In genomic region chr6:101114703-101115102, GRCh38 we compare ENCODE assay signal across 9 cellular contexts.
DNase-seq lines count a peak whose midpoint lies in the region; ATAC-seq, FAIRE-seq and TF ChIP-seq lines count a peak whose summit lies in the region.
"Had no signal": no experiment of that assay in that cellular context is flagged by ENCODE, and none has a peak within 500 bp of the region (broad histone marks: within the 10 kb centered on the region; RNA-seq: fewer than 3 reads in every experiment).

No MANE protein-coding gene starts in this region.

- H3K4me3 Mint-ChIP-seq in brain = no peak overlapping the region
- no peak overlapping the region for H3K4me3 Mint-ChIP-seq in activated CD8-positive, alpha-beta memory T cell treated with anti-CD3 and anti-CD28 coated beads, Interleukin-2, amount 10 ng/mL, durations not matched to agents 7 days and 5 days
- H3K4me3 Mint-ChIP-seq: memory B cell had no signal

- TF ChIP-seq POLR2A in GM12892 (IDR thresholded peaks at IDR 0.05; ENCODE audit: low read depth, low read length) = no peak

- no peaks in the 10 kb centered on the region for H3K36me3 Mint-ChIP-seq in brain
- no peaks in the 10 kb centered on the region for H3K36me3 Mint-ChIP-seq in activated CD8-positive, alpha-beta memory T cell treated with anti-CD3 and anti-CD28 coated beads, Interleukin-2, amount 10 ng/mL, durations not matched to agents 7 days and 5 days
- H3K36me3 Mint-ChIP-seq: memory B cell had no signal

- H3K4me1 ChIP-seq in lower lobe of right lung = no peaks in the 10 kb centered on the region

- peaks cover 18% of the 10 kb centered on the region for H3K4me1 Mint-ChIP-seq in brain
- H3K4me1 Mint-ChIP-seq in activated CD8-positive, alpha-beta memory T cell treated with anti-CD3 and anti-CD28 coated beads, Interleukin-2, amount 10 ng/mL, durations not matched to agents 7 days and 5 days = no peaks in the 10 kb centered on the region
- H3K4me1 Mint-ChIP-seq: memory B cell had no signal

- CTCF ChIA-PET in activated CD8-positive, alpha-beta memory T cell treated with anti-CD3 and anti-CD28 coated beads, Interleukin-2, amount 10 ng/mL, durations not matched to agents 7 days and 5 days (lab: Charles Lee) = no interaction called here

- ATAC-seq in HG03354 (IDR thresholded peaks at IDR 0.05; ENCODE audit: poor library complexity, severe bottlenecking, unreplicated experiment) (peak; percentile 68), lower lobe of right lung (no peak)
- no peak for ATAC-seq in activated CD8-positive, alpha-beta memory T cell treated with anti-CD3 and anti-CD28 coated beads, Interleukin-2, amount 10 ng/mL, durations not matched to agents 7 days and 5 days

- H3K27ac ChIP-seq in lower lobe of right lung = no peak overlapping the region

- H3K9me3 ChIP-seq in lower lobe of right lung = no peaks in the 10 kb centered on the region

- FAIRE-seq in GM12892 (lab: Jason Lieb, UNC) = no peak

- intact Hi-C loops in lower lobe of right lung (cut with DNase I) = no loop called here

- H3K4me3 ChIP-seq in GM06990 (replicated peaks; ENCODE audit: low read depth, low read length) = no peak overlapping the region
- H3K4me3 ChIP-seq in lower lobe of right lung = no peak overlapping the region

- no peak overlapping the region for H3K27ac Mint-ChIP-seq in brain
- no peak overlapping the region for H3K27ac Mint-ChIP-seq in activated CD8-positive, alpha-beta memory T cell treated with anti-CD3 and anti-CD28 coated beads, Interleukin-2, amount 10 ng/mL, durations not matched to agents 7 days and 5 days
- H3K27ac Mint-ChIP-seq: memory B cell had no signal

- H3K9me3 Mint-ChIP-seq in brain = no peaks in the 10 kb centered on the region
- H3K9me3 Mint-ChIP-seq in activated CD8-positive, alpha-beta memory T cell treated with anti-CD3 and anti-CD28 coated beads, Interleukin-2, amount 10 ng/mL, durations not matched to agents 7 days and 5 days (ENCODE audit: low read depth) = no peaks in the 10 kb centered on the region
- H3K9me3 Mint-ChIP-seq: memory B cell had no signal

- DNase-seq in GM06990 (ENCODE audit: extremely low read depth, insufficient read length) (no peak), NCI-H345 (lab: John Stamatoyannopoulos, UW) (peak; percentile 71), lower lobe of right lung (no peak), GM12892 (ENCODE audit: insufficient read length) (no peak)
- DNase-seq in activated CD8-positive, alpha-beta memory T cell treated with anti-CD3 and anti-CD28 coated beads, Interleukin-2, amount 10 ng/mL, durations not matched to agents 7 days and 5 days = no peak
- DNase-seq in effector CD8-positive, alpha-beta T cell (lab: John Stamatoyannopoulos, UW) = no peak

- H3K36me3 ChIP-seq in GM06990 (ENCODE audit: control insufficient read depth, insufficient read depth, low read length) = no peaks in the 10 kb centered on the region
- no peaks in the 10 kb centered on the region for H3K36me3 ChIP-seq in lower lobe of right lung

- H3K27me3 ChIP-seq in GM06990 (replicated peaks; ENCODE audit: control insufficient read depth, insufficient read depth, low read length) (no peaks in the 10 kb centered on the region), lower lobe of right lung (ENCODE audit: low read depth) (no peaks in the 10 kb centered on the region)

- H3K27me3 Mint-ChIP-seq in brain = peaks cover 4% of the 10 kb centered on the region
- H3K27me3 Mint-ChIP-seq in activated CD8-positive, alpha-beta memory T cell treated with anti-CD3 and anti-CD28 coated beads, Interleukin-2, amount 10 ng/mL, durations not matched to agents 7 days and 5 days = no peaks in the 10 kb centered on the region
- H3K27me3 Mint-ChIP-seq: memory B cell had no signal

- TF ChIP-seq CTCF in GM06990 (IDR thresholded peaks at IDR 0.05; ENCODE audit: insufficient read depth, low read length, poor library complexity, severe bottlenecking) = peak; percentile 30
- TF ChIP-seq CTCF in brain (conservative IDR thresholded peaks at IDR 0.05) = peak; percentile 69 to 83
- TF ChIP-seq CTCF in lower lobe of right lung (IDR thresholded peaks at IDR 0.05) = peak; percentile 15

Comparison
In these comparisons a context has a peak if more than half of its experiments do, and no peak if none do; other contexts are left out.
1. CTCF ChIP-seq: peak in every context shown above with its lines; median percentile 76 in brain; 30 in GM06990; 15 in lower lobe of right lung.